ENCODE assay signal across 8 cellular contexts in genomic region chr3:39148116-39149058, GRCh38. TPM values are rescaled to one million over a fixed set of nuclear protein-coding genes. Genes with fewer than 3 reads are reported as not detected.
DNase-seq lines count a peak whose midpoint lies in the region; ATAC-seq and TF ChIP-seq lines count a peak whose summit lies in the region.

No MANE protein-coding gene starts in this region.

- 19 to 32% (median 27%) methylated on average over 14 of the region's 14 CpGs for WGBS in spleen, 5 donors

- CTCF ChIA-PET in activated CD8-positive, alpha-beta T cell treated with anti-CD3 and anti-CD28 coated beads for 36 hours (lab: Charles Lee) = interaction anchor here (0.5 to 2.0 kb wide), 5 partner anchors 18 to 140 kb away, joined by 3 to 5 read pairs (median 3); no protein-coding TSS in a partner anchor

- H3K27ac ChIP-seq in left ventricle myocardium inferior (replicated peaks) (peak overlapping the region; percentile 100), spleen (peak overlapping the region; percentile 81 to 100 (median 98))

- POLR2A ChIA-PET in activated CD8-positive, alpha-beta T cell treated with anti-CD3 and anti-CD28 coated beads for 36 hours (lab: Charles Lee) = interaction anchor here (0.7 to 2.5 kb wide), 6 partner anchors 10 to 259 kb away, joined by 3 to 8 read pairs (median 5); partner anchors contain the start of genes GORASP1, RPSA, TTC21A and XIRP1

- H3K4me3 ChIP-seq in left ventricle myocardium inferior (peak overlapping the region; percentile 96), spleen (peak overlapping the region in 6 of 8 donors; percentile 10 to 60 (median 26))

- H3K9me3 Mint-ChIP-seq in activated CD8-positive, alpha-beta T cell treated with anti-CD3 and anti-CD28 coated beads for 36 hours = no peaks in the 10 kb centered on the region

- DNase-seq in CD1c-positive myeloid dendritic cell (ENCODE audit: extremely low spot score) = peak; percentile 85
- DNase-seq in activated CD8-positive, alpha-beta T cell treated with anti-CD3 and anti-CD28 coated beads for 36 hours = peak; percentile 53
- no peak for DNase-seq in left ventricle myocardium inferior
- DNase-seq in spleen = no peak
- DNase-seq in NCI-H2227 (lab: John Stamatoyannopoulos, UW; ENCODE audit: unreplicated experiment) = no peak
- DNase-seq in DMS153 (lab: John Stamatoyannopoulos, UW) = no peak

- H3K36me3 ChIP-seq in left ventricle myocardium inferior (peaks cover 32% of the 10 kb centered on the region), spleen (peaks cover 3 to 33% (median 28%) of the 10 kb centered on the region in 6 donors)

- peak overlapping the region; percentile 99 for H3K27ac Mint-ChIP-seq in activated CD8-positive, alpha-beta T cell treated with anti-CD3 and anti-CD28 coated beads for 36 hours

- in situ Hi-C loops in GM18951 (cut with MboI; ENCODE audit: low sequenced_read_pairs, unreplicated experiment) = no loop called here

- no peaks in the 10 kb centered on the region for H3K27me3 Mint-ChIP-seq in activated CD8-positive, alpha-beta T cell treated with anti-CD3 and anti-CD28 coated beads for 36 hours

- peak; percentile 21 for ATAC-seq in HG03571 (IDR thresholded peaks at IDR 0.05; ENCODE audit: unreplicated experiment)
- no peak for ATAC-seq in activated CD8-positive, alpha-beta T cell treated with anti-CD3 and anti-CD28 coated beads for 36 hours

- peaks cover 92% of the 10 kb centered on the region for H3K36me3 Mint-ChIP-seq in activated CD8-positive, alpha-beta T cell treated with anti-CD3 and anti-CD28 coated beads for 36 hours (ENCODE audit: low read depth)

- no peak for TF ChIP-seq CTCF in activated CD8-positive, alpha-beta T cell treated with anti-CD3 and anti-CD28 coated beads for 36 hours (IDR thresholded peaks at IDR 0.05)
- TF ChIP-seq CTCF in left ventricle myocardium inferior (IDR thresholded peaks at IDR 0.05; ENCODE audit: borderline replicate concordance) (no peak), spleen (IDR thresholded peaks at IDR 0.05 in 8 of 11, conservative IDR thresholded peaks at IDR 0.05 in 3 of 11) (no peak)

- H3K9me3 ChIP-seq in left ventricle myocardium inferior (replicated peaks) = no peaks in the 10 kb centered on the region
- H3K9me3 ChIP-seq in spleen = no peaks in the 10 kb centered on the region

- H3K4me1 Mint-ChIP-seq in activated CD8-positive, alpha-beta T cell treated with anti-CD3 and anti-CD28 coated beads for 36 hours (ENCODE audit: low read depth) = peaks cover 63% of the 10 kb centered on the region

- intact Hi-C loops in activated CD8-positive, alpha-beta T cell treated with anti-CD3 and anti-CD28 coated beads for 36 hours (cut with micrococcal nuclease) = loop anchor here (5.0 kb wide), 2 partner anchors 34 to 41 kb away; partner anchors contain the start of genes GORASP1 and TTC21A
- intact Hi-C loops in left ventricle myocardium inferior (cut with micrococcal nuclease) (no loop called here), spleen (cut with DNase I; ENCODE audit: low total_unique reads) (no loop called here)

- H3K4me3 Mint-ChIP-seq in activated CD8-positive, alpha-beta T cell treated with anti-CD3 and anti-CD28 coated beads for 36 hours = peak overlapping the region; percentile 100

- H3K27me3 ChIP-seq in left ventricle myocardium inferior (ENCODE audit: low read depth) (no peaks in the 10 kb centered on the region), spleen (replicated peaks in 1 of 7) (no peaks in the 10 kb centered on the region)

- TF ChIP-seq POLR2A in GM18951 (IDR thresholded peaks at IDR 0.05; ENCODE audit: extremely low read depth, insufficient read depth, insufficient read length) (peak; percentile 19), spleen (IDR thresholded peaks at IDR 0.05) (no peak)

- peaks cover 91% of the 10 kb centered on the region for H3K4me1 ChIP-seq in left ventricle myocardium inferior
- peaks cover 66 to 93% (median 88%) of the 10 kb centered on the region in 6 donors for H3K4me1 ChIP-seq in spleen

RNA-seq across cellular contexts. Expression of gene CSRNP1, which starts 5.0 kb away (rescaled TPM):
- 10 to 100 TPM; 88.0 to 88.3 TPM for total RNA-seq in activated CD8-positive, alpha-beta T cell treated with anti-CD3 and anti-CD28 coated beads for 36 hours
- total RNA-seq in left ventricle myocardium inferior (12.1 TPM), spleen (10 to 100 TPM; 18.2 to 57.0 (median 34.6) TPM)
- polyA plus RNA-seq in spleen = 10 to 100 TPM in 2 of 3 donors, 1 to 10 TPM in 1; 7.1 to 15.1 (median 10.2) TPM

RNA-seq across cellular contexts. Expression of gene TTC21A, which starts 40.9 kb away (rescaled TPM):
- under 1 TPM; 0.69 to 0.79 TPM for total RNA-seq in activated CD8-positive, alpha-beta T cell treated with anti-CD3 and anti-CD28 coated beads for 36 hours
- 2.1 TPM for total RNA-seq in left ventricle myocardium inferior
- total RNA-seq in spleen = 10 to 100 TPM; 11.6 to 17.5 (median 13.2) TPM
- polyA plus RNA-seq in spleen = 10 to 100 TPM; 15.2 to 34.3 (median 18.6) TPM

RNA-seq across cellular contexts. Expression of gene GORASP1, which starts 41.0 kb away (rescaled TPM):
- total RNA-seq in activated CD8-positive, alpha-beta T cell treated with anti-CD3 and anti-CD28 coated beads for 36 hours = 10 to 100 TPM; 16.2 to 18.3 TPM
- total RNA-seq in left ventricle myocardium inferior = 54.0 TPM
- 10 to 100 TPM; 47.3 to 74.5 (median 65.5) TPM for total RNA-seq in spleen
- polyA plus RNA-seq in spleen = 10 to 100 TPM; 20.6 to 35.5 (median 26.3) TPM

RNA-seq across cellular contexts. Expression of gene XIRP1, which starts 44.0 kb away (rescaled TPM):
- 1 to 10 TPM; 2.5 TPM for total RNA-seq in activated CD8-positive, alpha-beta T cell treated with anti-CD3 and anti-CD28 coated beads for 36 hours
- total RNA-seq in left ventricle myocardium inferior = 386 TPM
- under 1 TPM in 4 of 7 donors, not detected in 3; 0.09 to 0.70 (median 0.39) TPM for total RNA-seq in spleen
- under 1 TPM; 0.06 to 0.30 (median 0.12) TPM for polyA plus RNA-seq in spleen

Comparison
In these comparisons a context has a peak if more than half of its experiments do, and no peak if none do; other contexts are left out.
1. DNase-seq: peak in CD1c-positive myeloid dendritic cell (single experiment) and activated CD8-positive, alpha-beta T cell treated with anti-CD3 and anti-CD28 coated beads for 36 hours (single experiment); none in left ventricle myocardium inferior (single experiment), spleen (single experiment), NCI-H2227 (single experiment) and DMS153 (single experiment).